18 cellular contexts compared by ENCODE assay signal in genomic region chr7:16985621-16986020, GRCh38.
DNase-seq lines count a peak whose midpoint lies in the region; ATAC-seq and TF ChIP-seq lines count a peak whose summit lies in the region.
"Had no signal": no experiment of that assay in that cellular context is flagged by ENCODE, and none has a peak within 500 bp of the region (broad histone marks: within the 10 kb centered on the region; RNA-seq: fewer than 3 reads in every experiment).

No MANE protein-coding gene starts in this region.

- H3K36me3 ChIP-seq in breast epithelium (no peaks in the 10 kb centered on the region), osteoblast (ENCODE audit: insufficient read depth, low read length) (no peaks in the 10 kb centered on the region)
- H3K36me3 ChIP-seq: BE2C, HAP-1 had no signal

- H3K36me3 Mint-ChIP-seq in MCF 10A (ENCODE audit: insufficient read depth, unreplicated experiment) (no peaks in the 10 kb centered on the region), type B pancreatic cell (no peaks in the 10 kb centered on the region)
- H3K36me3 Mint-ChIP-seq: CD8-positive, alpha-beta T cell had no signal

- intact Hi-C loops in MCF 10A (cut with micrococcal nuclease): loop anchor here (10.0 kb wide), 2 partner anchors 389 to 549 kb away; no protein-coding TSS in a partner anchor
- intact Hi-C loops in breast epithelium (cut with DNase I; ENCODE audit: low total_unique reads): loop anchor here (10.0 kb wide), 1 partner anchor 309 kb away; the partner anchor contains the start of gene AHR

- TF ChIP-seq POLR2A in breast epithelium (IDR thresholded peaks at IDR 0.05): no peak

- H3K27me3 Mint-ChIP-seq in MCF 10A (ENCODE audit: insufficient read depth, unreplicated experiment) (no peaks in the 10 kb centered on the region), type B pancreatic cell (no peaks in the 10 kb centered on the region)

- no peaks in the 10 kb centered on the region for H4K20me1 ChIP-seq in osteoblast (ENCODE audit: insufficient read depth, low read length)

- H3K27ac Mint-ChIP-seq in MCF 10A (ENCODE audit: low read depth, unreplicated experiment): peak overlapping the region; percentile 42
- peak overlapping the region; percentile 32 for H3K27ac Mint-ChIP-seq in type B pancreatic cell
- H3K27ac Mint-ChIP-seq: CD8-positive, alpha-beta T cell had no signal

- POLR2A ChIA-PET in MCF 10A (lab: Yijun Ruan, JAX): interaction anchor here (0.7 to 5.9 kb wide), 2 partner anchors 303 to 316 kb away, joined by 4 to 39 read pairs; no protein-coding TSS in a partner anchor

- H3K4me3 Mint-ChIP-seq in MCF 10A (ENCODE audit: unreplicated experiment) (no peak overlapping the region), type B pancreatic cell (no peak overlapping the region)
- H3K4me3 Mint-ChIP-seq: CD8-positive, alpha-beta T cell had no signal

- CTCF ChIA-PET in MCF 10A (lab: Yijun Ruan, JAX): interaction anchor here (0.8 to 3.4 kb wide), 4 partner anchors 23 to 94 kb away, joined by 3 to 13 read pairs (median 4); no protein-coding TSS in a partner anchor

- H3K4me1 ChIP-seq in breast epithelium: peaks cover 0 to 10% of the 10 kb centered on the region in 2 donors
- H3K4me1 ChIP-seq in osteoblast (ENCODE audit: insufficient read depth, low read length): peaks cover 16% of the 10 kb centered on the region
- H3K4me1 ChIP-seq: BE2C, HAP-1 had no signal

- H3K27me3 ChIP-seq in breast epithelium (no peaks in the 10 kb centered on the region), osteoblast (ENCODE audit: insufficient read depth, low read length) (no peaks in the 10 kb centered on the region)
- H3K27me3 ChIP-seq: BE2C had no signal

- H3K9me3 Mint-ChIP-seq in MCF 10A (ENCODE audit: unreplicated experiment) (no peaks in the 10 kb centered on the region), type B pancreatic cell (peaks cover 3% of the 10 kb centered on the region)
- H3K9me3 Mint-ChIP-seq: CD8-positive, alpha-beta T cell had no signal

- H3K9me3 ChIP-seq in breast epithelium (no peaks in the 10 kb centered on the region), osteoblast (ENCODE audit: low read depth, low read length) (no peaks in the 10 kb centered on the region)
- H3K9me3 ChIP-seq: BE2C, HAP-1 had no signal

- DNase-seq in MCF 10A (ENCODE audit: unreplicated experiment) (peak; percentile 52), breast epithelium (ENCODE audit: low spot score in 2 of 2) (no peak), NCI-H1105 (lab: John Stamatoyannopoulos, UW) (peak; percentile 18), SW480 (ENCODE audit: low spot score) (peak; percentile 13), type B pancreatic cell (ENCODE audit: extremely low spot score, unreplicated experiment) (no peak), GM19238 (ENCODE audit: insufficient read length, low spot score) (no peak), osteoblast (ENCODE audit: insufficient read length, low spot score, missing footprints) (no peak)
- DNase-seq: BE2C; CD8-positive, alpha-beta T cell; KBM-7; NCI-H1092; NCI-H187 treated with DMSO at 0.1 percent for 48 hours; NCI-H526 treated with DMSO at 0.1 percent for 48 hours; SHP77 treated with DMSO at 0.1 percent for 48 hours; T-helper 2 cell had no signal

- no peak for ATAC-seq in HG03354 (IDR thresholded peaks at IDR 0.05; ENCODE audit: poor library complexity, severe bottlenecking, unreplicated experiment)
- ATAC-seq: CD8-positive, alpha-beta T cell; Panc1 had no signal

- H3K27ac ChIP-seq in breast epithelium (no peak overlapping the region), osteoblast (ENCODE audit: low read depth, low read length) (no peak overlapping the region)

- peaks cover 25% of the 10 kb centered on the region for H3K4me1 Mint-ChIP-seq in MCF 10A (ENCODE audit: insufficient read depth, unreplicated experiment)
- peaks cover 14% of the 10 kb centered on the region for H3K4me1 Mint-ChIP-seq in type B pancreatic cell (ENCODE audit: unreplicated experiment)

- no peak overlapping the region for H2AFZ ChIP-seq in osteoblast (ENCODE audit: low read length)

- no TSS peak for BruUV-seq in MCF 10A (replicated peaks; lab: Mats Ljungman, UMichigan)

- H3K4me3 ChIP-seq in breast epithelium (no peak overlapping the region), osteoblast (ENCODE audit: insufficient read depth, low read length) (no peak overlapping the region)
- H3K4me3 ChIP-seq: HAP-1 had no signal

- TF ChIP-seq CTCF in MCF 10A (IDR thresholded peaks at IDR 0.05; ENCODE audit: unreplicated experiment) (no peak), breast epithelium (IDR thresholded peaks at IDR 0.05) (no peak), type B pancreatic cell (conservative IDR thresholded peaks at IDR 0.05) (no peak), osteoblast (IDR thresholded peaks at IDR 0.05; ENCODE audit: extremely low read depth, low read depth, low read length) (no peak)

- no peak overlapping the region for H3K4me2 ChIP-seq in osteoblast (ENCODE audit: insufficient read depth, low read length)

- no peaks in the 10 kb centered on the region for H3K79me2 ChIP-seq in osteoblast (ENCODE audit: insufficient read depth, low read length)

Comparison
In these comparisons a context has a peak if more than half of its experiments do, and no peak if none do; other contexts are left out.
1. DNase-seq: peak in MCF 10A (single experiment), NCI-H1105 (single experiment) and SW480 (single experiment); none in breast epithelium (0 of 2), type B pancreatic cell (single experiment), GM19238 (single experiment) and osteoblast (single experiment).